ENCODE assay signal across 26 cellular contexts in the genomic region with DNA sequence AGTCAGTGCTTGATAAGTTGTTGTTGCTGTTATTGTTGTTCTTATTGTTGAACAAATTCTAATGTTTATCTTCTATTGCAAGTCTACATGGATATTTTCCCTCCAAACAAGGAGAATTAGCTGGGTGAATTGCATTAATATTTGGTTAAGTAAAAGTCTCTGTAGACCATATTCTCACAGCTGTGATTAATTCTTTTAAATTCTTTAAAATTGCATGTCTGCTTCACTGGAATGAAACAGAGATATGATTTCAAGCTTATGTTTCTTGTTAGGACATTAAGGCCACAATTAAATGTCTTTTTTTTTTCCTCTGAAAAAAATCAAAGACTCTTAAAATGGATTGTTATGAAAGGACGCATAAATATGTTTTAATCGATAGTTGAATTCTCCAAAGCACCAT.
"Had no signal": no experiment of that assay in that cellular context is flagged by ENCODE, and none has a peak within 500 bp of the region (broad histone marks: within the 10 kb centered on the region; RNA-seq: fewer than 3 reads in every experiment).

No MANE protein-coding gene starts in this region.

- H3K27me3 ChIP-seq: esophagus squamous epithelium, right lobe of liver, uterus had no signal

- FAIRE-seq: bronchial epithelial cell, keratinocyte had no signal

- DNase-seq: activated CD4-positive, alpha-beta memory T cell treated with anti-CD3 and anti-CD28 coated beads for 36 hours; activated CD4-positive, alpha-beta T cell treated with anti-CD3 and anti-CD28 coated beads, Interleukin-2, amount 10 ng/mL, durations not matched to agents 24 days and 14 days; activated CD8-positive, alpha-beta memory T cell treated with anti-CD3 and anti-CD28 coated beads, Interleukin-2, amount 50 U/mL, for 4 hours; activated gamma-delta T cell treated with Interleukin-2 at 50 U/mL for 16 hours; activated naive CD4-positive, alpha-beta T cell treated with anti-CD3 and anti-CD28 coated beads, Interleukin-2, amount 50 U/mL, for 16 hours; activated T-cell treated with anti-CD3 and anti-CD28 coated beads, Interleukin-2, amount 50 U/mL, for 1 hour; amygdala; dermis blood vessel endothelial cell; effector CD4-positive, alpha-beta T cell; esophagus squamous epithelium; head of caudate nucleus; hippocampal formation; left cardiac atrium; left ventricle myocardium superior; right lobe of liver; stimulated activated CD4-positive, alpha-beta T cell treated with anti-CD3 and anti-CD28 coated beads, Interleukin-4, amount 100 ng/mL, for 24 hours; T-helper 17 cell; T1000; uterus; WERI-Rb-1 had no signal

- H3K4me1 ChIP-seq: esophagus squamous epithelium, right lobe of liver, uterus had no signal

- H3K36me3 ChIP-seq: esophagus squamous epithelium, right lobe of liver, uterus, WERI-Rb-1 had no signal

- H3K9me3 ChIP-seq: esophagus squamous epithelium, right lobe of liver, uterus had no signal

- H3K4me3 ChIP-seq: esophagus squamous epithelium, right lobe of liver, skin epidermis, uterus had no signal

- H3K27ac ChIP-seq: epithelial cell of prostate, esophagus squamous epithelium, right lobe of liver, uterus, WERI-Rb-1 had no signal

- ATAC-seq: activated CD4-positive, CD25-positive, alpha-beta regulatory T cell treated with anti-CD3 and anti-CD28 coated beads, Interleukin-2, amount 50 U/mL, for 24 hours; left ventricle myocardium superior; right lobe of liver; stimulated activated effector memory CD8-positive, alpha-beta T cell treated with anti-CD3 and anti-CD28 coated beads, Interleukin-12 subunit alpha, Interleukin-12 subunit beta, amount 100 ng/mL, for 72 hours; T-helper 17 cell had no signal
